ENCODE assay signal across 11 cellular contexts in genomic region chr12:92398565-92399309, GRCh38.
A peak's percentile ranks its signal among the peaks of the same experiment; 100 is the strongest.
DNase-seq lines count a peak whose midpoint lies in the region; ATAC-seq, FAIRE-seq and TF ChIP-seq lines count a peak whose summit lies in the region.
"Had no signal": no experiment of that assay in that cellular context is flagged by ENCODE, and none has a peak within 500 bp of the region (broad histone marks: within the 10 kb centered on the region; RNA-seq: fewer than 3 reads in every experiment).

No MANE protein-coding gene starts in this region.

- H3K9me3 ChIP-seq in esophagus muscularis mucosa (peaks cover 0 to 8% (median 3%) of the 10 kb centered on the region in 4 donors), spleen (peaks cover 2 to 15% (median 8%) of the 10 kb centered on the region in 8 donors), ovary (no peaks in the 10 kb centered on the region), kidney (ENCODE audit: control insufficient read depth in 1 of 2, low read length in 2 of 2) (no peaks in the 10 kb centered on the region)

- TF ChIP-seq EP300 in esophagus muscularis mucosa (IDR thresholded peaks at IDR 0.05) (no peak), ovary (IDR thresholded peaks at IDR 0.05) (no peak)

- WGBS in esophagus muscularis mucosa, result 70% methylated on average over 8 of the region's 8 CpGs
- WGBS in spleen, 5 donors, result 56 to 68% (median 61%) methylated on average over 8 of the region's 8 CpGs
- 67 to 77% (median 73%) methylated on average over 8 of the region's 8 CpGs for WGBS in ovary, 3 donors

- H3K4me1 ChIP-seq in esophagus muscularis mucosa, result peaks cover 0 to 9% (median 0%) of the 10 kb centered on the region in 4 donors
- peaks cover 19 to 67% (median 37%) of the 10 kb centered on the region in 6 donors for H3K4me1 ChIP-seq in spleen
- no peaks in the 10 kb centered on the region for H3K4me1 ChIP-seq in ovary (ENCODE audit: insufficient read depth)
- no peaks in the 10 kb centered on the region for H3K4me1 ChIP-seq in kidney (ENCODE audit: control insufficient read depth in 1 of 2, insufficient read depth in 1 of 2, low read depth in 1 of 2, low read length in 2 of 2)

- ATAC-seq in HG02678 (IDR thresholded peaks at IDR 0.05; ENCODE audit: unreplicated experiment), result peak; percentile 51

- no peak overlapping the region for H3K4me3 ChIP-seq in esophagus muscularis mucosa
- no peak overlapping the region for H3K4me3 ChIP-seq in spleen
- H3K4me3 ChIP-seq in ovary, result no peak overlapping the region
- H3K4me3 ChIP-seq in kidney (ENCODE audit: low read length in 2 of 2), result no peak overlapping the region

- peak in 3 of 5 experiments; percentile 7 to 86 (median 52) for DNase-seq in T-helper 2 cell
- peak; percentile 85 for DNase-seq in esophagus muscularis mucosa (ENCODE audit: extremely low spot score)
- no peak for DNase-seq in spleen
- DNase-seq in activated CD4-positive, CD25-positive, alpha-beta regulatory T cell (lab: John Stamatoyannopoulos, UW), result no peak
- no peak for DNase-seq in ovary
- no peak for DNase-seq in kidney
- DNase-seq: DMS153, IMR-90, NCI-H446, substantia nigra had no signal

- no peak overlapping the region for H3K27ac ChIP-seq in esophagus muscularis mucosa (replicated peaks in 1 of 4)
- peak overlapping the region in 7 of 8 donors; percentile 64 to 91 (median 82) for H3K27ac ChIP-seq in spleen
- no peak overlapping the region for H3K27ac ChIP-seq in ovary
- no peak overlapping the region for H3K27ac ChIP-seq in kidney (ENCODE audit: low read depth in 2 of 2, low read length in 2 of 2)

- no peaks in the 10 kb centered on the region for H3K27me3 ChIP-seq in esophagus muscularis mucosa
- no peaks in the 10 kb centered on the region for H3K27me3 ChIP-seq in spleen (replicated peaks in 1 of 7)
- H3K27me3 ChIP-seq in ovary, result no peaks in the 10 kb centered on the region

- FAIRE-seq in kidney (lab: Jason Lieb, UNC), result no peak

- no peak overlapping the region for H3K9ac ChIP-seq in kidney (ENCODE audit: low read length in 2 of 2)

- TF ChIP-seq POLR2A in esophagus muscularis mucosa (IDR thresholded peaks at IDR 0.05; ENCODE audit: low read depth), result no peak
- peak in 1 of 3 donors; percentile 1 for TF ChIP-seq POLR2A in spleen (IDR thresholded peaks at IDR 0.05)
- TF ChIP-seq POLR2A in ovary (IDR thresholded peaks at IDR 0.05), result no peak

- no peak for TF ChIP-seq CTCF in esophagus muscularis mucosa (IDR thresholded peaks at IDR 0.05)
- no peak for TF ChIP-seq CTCF in spleen (IDR thresholded peaks at IDR 0.05 in 8 of 11, conservative IDR thresholded peaks at IDR 0.05 in 3 of 11)
- no peak for TF ChIP-seq CTCF in ovary (IDR thresholded peaks at IDR 0.05)
- TF ChIP-seq CTCF in kidney (IDR thresholded peaks at IDR 0.05; ENCODE audit: borderline replicate concordance, extremely low read depth, insufficient read depth), result no peak

- intact Hi-C loops in esophagus muscularis mucosa (cut with DNase I) (no loop called here), spleen (cut with DNase I; ENCODE audit: low total_unique reads) (no loop called here), ovary (cut with DNase I) (no loop called here), kidney (cut with DNase I) (no loop called here)

- H3K36me3 ChIP-seq in esophagus muscularis mucosa, result no peaks in the 10 kb centered on the region
- no peaks in the 10 kb centered on the region for H3K36me3 ChIP-seq in spleen
- no peaks in the 10 kb centered on the region for H3K36me3 ChIP-seq in ovary
- H3K36me3 ChIP-seq in kidney (ENCODE audit: control insufficient read depth in 1 of 2, insufficient read depth in 2 of 2, low read length in 2 of 2), result no peaks in the 10 kb centered on the region

Comparison
In these comparisons a context has a peak if more than half of its experiments do, and no peak if none do; other contexts are left out.
1. DNase-seq: peak in T-helper 2 cell (3 of 5) and esophagus muscularis mucosa (single experiment); none in spleen (single experiment), activated CD4-positive, CD25-positive, alpha-beta regulatory T cell (0 of 4), ovary (0 of 5) and kidney (single experiment).
2. H3K27ac ChIP-seq: peak in spleen (7 of 8); none in esophagus muscularis mucosa (0 of 4), ovary (0 of 2) and kidney (0 of 2).